ENCODE assay signal across 2 cellular contexts in the genomic region with DNA sequence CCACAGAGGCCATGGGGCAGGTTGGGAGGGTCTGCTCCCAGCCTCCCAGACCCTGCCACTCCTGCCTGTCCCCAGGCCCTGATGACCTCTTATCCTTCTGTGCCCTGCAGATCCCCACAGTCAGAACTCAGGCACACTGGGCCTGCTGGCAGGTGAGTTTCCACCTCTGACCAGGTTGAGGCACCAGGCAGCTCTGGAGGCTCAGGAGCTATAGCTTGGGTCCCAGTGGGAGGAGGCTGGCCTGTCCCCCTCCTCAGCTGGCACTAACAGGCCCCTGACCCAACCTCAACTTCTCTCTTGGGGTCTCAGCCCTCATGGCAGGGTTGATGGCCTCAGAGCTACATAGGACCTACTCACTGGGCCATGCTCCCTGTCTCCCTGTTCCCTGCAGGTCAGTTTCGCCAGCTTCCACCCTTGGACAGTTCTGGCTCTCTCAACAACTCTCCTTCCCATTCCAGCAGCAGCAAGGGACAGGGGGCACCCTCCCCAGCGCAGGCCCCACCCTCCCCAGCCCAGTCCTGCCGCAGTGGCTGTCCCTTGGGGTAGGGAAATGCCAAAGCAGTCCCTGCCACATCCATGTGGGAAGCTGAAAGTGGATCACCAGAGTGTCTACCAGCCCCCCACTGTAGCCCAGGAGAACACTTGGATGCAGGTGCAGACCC.
TF ChIP-seq lines count a peak whose summit lies in the region.

No MANE protein-coding gene starts in this region.

TF ChIP-seq in SK-N-SH, 30 proteins besides CTCF, POLR2A, EP300 and RAD21 (continued from another document):
- no peak for TF ChIP-seq RFX5 (IDR thresholded peaks at IDR 0.05; ENCODE audit: low read length)
- TF ChIP-seq, protein P1, sequence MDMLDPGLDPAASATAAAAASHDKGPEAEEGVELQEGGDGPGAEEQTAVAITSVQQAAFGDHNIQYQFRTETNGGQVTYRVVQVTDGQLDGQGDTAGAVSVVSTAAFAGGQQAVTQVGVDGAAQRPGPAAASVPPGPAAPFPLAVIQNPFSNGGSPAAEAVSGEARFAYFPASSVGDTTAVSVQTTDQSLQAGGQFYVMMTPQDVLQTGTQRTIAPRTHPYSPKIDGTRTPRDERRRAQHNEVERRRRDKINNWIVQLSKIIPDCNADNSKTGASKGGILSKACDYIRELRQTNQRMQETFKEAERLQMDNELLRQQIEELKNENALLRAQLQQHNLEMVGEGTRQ (IDR thresholded peaks at IDR 0.05; ENCODE audit: borderline replicate concordance, low read depth, low read length), result no peak

TF ChIP-seq in SK-N-SH treated with all-trans-retinoic acid at 6 μM for 48 hours, 23 proteins besides CTCF, POLR2A, EP300 and RAD21 (continued from another document):
- TF ChIP-seq, protein P2, sequence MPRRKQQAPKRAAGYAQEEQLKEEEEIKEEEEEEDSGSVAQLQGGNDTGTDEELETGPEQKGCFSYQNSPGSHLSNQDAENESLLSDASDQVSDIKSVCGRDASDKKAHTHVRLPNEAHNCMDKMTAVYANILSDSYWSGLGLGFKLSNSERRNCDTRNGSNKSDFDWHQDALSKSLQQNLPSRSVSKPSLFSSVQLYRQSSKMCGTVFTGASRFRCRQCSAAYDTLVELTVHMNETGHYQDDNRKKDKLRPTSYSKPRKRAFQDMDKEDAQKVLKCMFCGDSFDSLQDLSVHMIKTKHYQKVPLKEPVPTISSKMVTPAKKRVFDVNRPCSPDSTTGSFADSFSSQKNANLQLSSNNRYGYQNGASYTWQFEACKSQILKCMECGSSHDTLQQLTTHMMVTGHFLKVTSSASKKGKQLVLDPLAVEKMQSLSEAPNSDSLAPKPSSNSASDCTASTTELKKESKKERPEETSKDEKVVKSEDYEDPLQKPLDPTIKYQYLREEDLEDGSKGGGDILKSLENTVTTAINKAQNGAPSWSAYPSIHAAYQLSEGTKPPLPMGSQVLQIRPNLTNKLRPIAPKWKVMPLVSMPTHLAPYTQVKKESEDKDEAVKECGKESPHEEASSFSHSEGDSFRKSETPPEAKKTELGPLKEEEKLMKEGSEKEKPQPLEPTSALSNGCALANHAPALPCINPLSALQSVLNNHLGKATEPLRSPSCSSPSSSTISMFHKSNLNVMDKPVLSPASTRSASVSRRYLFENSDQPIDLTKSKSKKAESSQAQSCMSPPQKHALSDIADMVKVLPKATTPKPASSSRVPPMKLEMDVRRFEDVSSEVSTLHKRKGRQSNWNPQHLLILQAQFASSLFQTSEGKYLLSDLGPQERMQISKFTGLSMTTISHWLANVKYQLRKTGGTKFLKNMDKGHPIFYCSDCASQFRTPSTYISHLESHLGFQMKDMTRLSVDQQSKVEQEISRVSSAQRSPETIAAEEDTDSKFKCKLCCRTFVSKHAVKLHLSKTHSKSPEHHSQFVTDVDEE (CRISPR knock-in tag; IDR thresholded peaks at IDR 0.05), result no peak
- TF ChIP-seq ZFP3 (CRISPR knock-in tag; IDR thresholded peaks at IDR 0.05), result no peak
- TF ChIP-seq ZNF565 (CRISPR knock-in tag; conservative IDR thresholded peaks at IDR 0.05; ENCODE audit: low read depth), result no peak
- TF ChIP-seq BACH2 (CRISPR knock-in tag; IDR thresholded peaks at IDR 0.05; ENCODE audit: borderline replicate concordance), result no peak
- no peak for TF ChIP-seq ISL1 (CRISPR knock-in tag; IDR thresholded peaks at IDR 0.05)
- TF ChIP-seq TCF4 (CRISPR knock-in tag; IDR thresholded peaks at IDR 0.05; ENCODE audit: borderline replicate concordance), result no peak
- TF ChIP-seq ZC3H10 (CRISPR knock-in tag; IDR thresholded peaks at IDR 0.05), result no peak
- TF ChIP-seq ZNF8 (CRISPR knock-in tag; IDR thresholded peaks at IDR 0.05), result no peak
- TF ChIP-seq PPARA (CRISPR knock-in tag; IDR thresholded peaks at IDR 0.05; ENCODE audit: borderline replicate concordance), result no peak
- no peak for TF ChIP-seq ESRRG (CRISPR knock-in tag; IDR thresholded peaks at IDR 0.05)
